Comparison of ENCODE assay signal across 8 cellular contexts in the genomic region with DNA sequence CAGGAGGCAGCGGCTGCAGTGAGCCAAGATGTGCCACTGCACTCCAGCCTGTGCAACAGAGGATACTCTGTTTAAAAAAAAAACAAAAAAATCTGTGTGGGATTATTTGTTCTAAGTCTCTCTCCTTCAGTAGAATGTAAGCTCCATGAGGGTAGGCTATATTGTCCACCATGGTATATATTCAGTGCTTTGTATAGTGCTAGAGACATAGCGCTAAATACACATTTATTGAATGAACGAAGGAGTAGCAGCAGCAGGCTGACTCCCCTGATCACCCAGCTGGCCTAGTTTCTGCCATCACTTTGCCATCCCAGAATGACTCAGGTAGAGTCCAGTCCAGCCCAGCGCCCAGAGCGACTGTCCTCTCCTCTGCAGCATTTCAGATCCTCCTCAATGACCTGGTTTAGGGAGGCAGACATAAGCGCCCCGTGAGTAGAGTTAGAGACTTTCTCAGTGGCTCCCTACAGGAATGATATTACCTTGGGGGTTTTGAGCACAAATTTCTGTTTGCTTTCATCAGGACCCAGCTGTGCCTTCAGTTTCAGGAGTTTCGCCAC. TPM values are rescaled to one million over a fixed set of nuclear protein-coding genes. Genes with fewer than 3 reads are reported as not detected.
DNase-seq lines count a peak whose midpoint lies in the region; ATAC-seq and TF ChIP-seq lines count a peak whose summit lies in the region.

No MANE protein-coding gene starts in this region.

- H3K27me3 Mint-ChIP-seq in activated CD4-positive, alpha-beta T cell treated with anti-CD3 and anti-CD28 coated beads, Interleukin-2, amount 10 ng/mL, durations not matched to agents 7 days and 5 days: no peaks in the 10 kb centered on the region

- TF ChIP-seq CTCF in SU-DHL-6 (IDR thresholded peaks at IDR 0.05; ENCODE audit: insufficient read depth, low read length, poor library complexity, severe bottlenecking): no peak
- TF ChIP-seq CTCF in smooth muscle cell (IDR thresholded peaks at IDR 0.05; ENCODE audit: borderline replicate concordance, insufficient read depth, poor library complexity, severe bottlenecking): no peak

- H3K9me3 ChIP-seq in SU-DHL-6 (ENCODE audit: insufficient read depth, low read length) (no peaks in the 10 kb centered on the region), right cardiac atrium (ENCODE audit: control insufficient read depth, low read length) (no peaks in the 10 kb centered on the region), smooth muscle cell (replicated peaks; ENCODE audit: low read depth) (no peaks in the 10 kb centered on the region)

- WGBS in right cardiac atrium: 54% methylated on average over 8 of the region's 8 CpGs
- 73% methylated on average over 8 of the region's 8 CpGs for WGBS in smooth muscle cell (ENCODE audit: low lambda C conversion rate)

- H3K9me3 Mint-ChIP-seq in activated CD4-positive, alpha-beta T cell treated with anti-CD3 and anti-CD28 coated beads, Interleukin-2, amount 10 ng/mL, durations not matched to agents 7 days and 5 days: no peaks in the 10 kb centered on the region

- H4K20me1 ChIP-seq in SU-DHL-6 (ENCODE audit: low read depth, low read length): no peaks in the 10 kb centered on the region
- no peaks in the 10 kb centered on the region for H4K20me1 ChIP-seq in smooth muscle cell (ENCODE audit: low read depth)

- ATAC-seq in right cardiac atrium (no peak), HG03139 (IDR thresholded peaks at IDR 0.05; ENCODE audit: unreplicated experiment) (no peak)

- peaks cover 44% of the 10 kb centered on the region for H3K4me1 Mint-ChIP-seq in activated CD4-positive, alpha-beta T cell treated with anti-CD3 and anti-CD28 coated beads, Interleukin-2, amount 10 ng/mL, durations not matched to agents 7 days and 5 days

- H3K36me3 ChIP-seq in SU-DHL-6 (ENCODE audit: low read length): no peaks in the 10 kb centered on the region; the same call in 1 of the 2 replicates
- H3K36me3 ChIP-seq in smooth muscle cell (ENCODE audit: low read depth): no peaks in the 10 kb centered on the region

- H3K9me2 ChIP-seq in SU-DHL-6 (replicated peaks; ENCODE audit: insufficient read depth, low read length): no peaks in the 10 kb centered on the region

- H3K4me1 ChIP-seq in right cardiac atrium (ENCODE audit: control insufficient read depth, insufficient read depth, low read length) (no peaks in the 10 kb centered on the region), smooth muscle cell (ENCODE audit: low read depth) (peaks cover 12% of the 10 kb centered on the region)

- H3K4me2 ChIP-seq in SU-DHL-6 (ENCODE audit: low read depth, low read length, poor library complexity, severe bottlenecking): peak overlapping the region; percentile 84
- peak overlapping the region; percentile 88 for H3K4me2 ChIP-seq in smooth muscle cell

- H2AFZ ChIP-seq in SU-DHL-6 (ENCODE audit: low read depth, low read length, severe bottlenecking): peak overlapping the region; percentile 90
- H2AFZ ChIP-seq in smooth muscle cell (ENCODE audit: low read depth): peak overlapping the region; percentile 73

- DNase-seq in activated CD4-positive, alpha-beta T cell treated with anti-CD3 and anti-CD28 coated beads, Interleukin-2, amount 10 ng/mL, durations not matched to agents 7 days and 5 days: no peak
- DNase-seq in activated CD4-positive, alpha-beta T cell treated with anti-CD3 and anti-CD28 coated beads, Interleukin-2, amount 50 U/mL, for 1 hour: no peak
- DNase-seq in right cardiac atrium (no peak), smooth muscle cell (lab: John Stamatoyannopoulos, UW; ENCODE audit: unreplicated experiment) (no peak)
- no peak for DNase-seq in NK-92 treated with Interleukin-12 subunit alpha and Interleukin-12 subunit beta, amount 100 ng/mL, for 24 hours (lab: John Stamatoyannopoulos, UW)
- DNase-seq in stimulated activated CD4-positive, alpha-beta T cell treated with anti-CD3 and anti-CD28 coated beads, Interleukin-2, amount 100 ng/mL, for 48 hours: no peak

- no peaks in the 10 kb centered on the region for H3F3A ChIP-seq in SU-DHL-6 (ENCODE audit: insufficient read depth)
- H3F3A ChIP-seq in smooth muscle cell (ENCODE audit: low read depth): no peaks in the 10 kb centered on the region

- H3K9ac ChIP-seq in SU-DHL-6 (ENCODE audit: low read length) (peak overlapping the region; percentile 91), smooth muscle cell (ENCODE audit: low read depth) (peak overlapping the region; percentile 73)

- H3K27ac Mint-ChIP-seq in activated CD4-positive, alpha-beta T cell treated with anti-CD3 and anti-CD28 coated beads, Interleukin-2, amount 10 ng/mL, durations not matched to agents 7 days and 5 days: peak overlapping the region; percentile 97

- POLR2A ChIA-PET in activated CD4-positive, alpha-beta T cell treated with anti-CD3 and anti-CD28 coated beads, Interleukin-2, amount 10 ng/mL, durations not matched to agents 7 days and 5 days (lab: Charles Lee): interaction anchor here (1.0 to 1.1 kb wide), 3 partner anchors 9 to 43 kb away, joined by 3 read pairs; a partner anchor contains a TSS

- CTCF ChIA-PET in activated CD4-positive, alpha-beta T cell treated with anti-CD3 and anti-CD28 coated beads, Interleukin-2, amount 10 ng/mL, durations not matched to agents 7 days and 5 days (lab: Charles Lee): interaction anchor here (0.7 to 3.3 kb wide), 11 partner anchors 10 to 161 kb away, joined by 3 to 14 read pairs (median 3); a partner anchor contains a TSS

- H3K36me3 Mint-ChIP-seq in activated CD4-positive, alpha-beta T cell treated with anti-CD3 and anti-CD28 coated beads, Interleukin-2, amount 10 ng/mL, durations not matched to agents 7 days and 5 days (ENCODE audit: low read depth): peaks cover 50% of the 10 kb centered on the region

- no peak overlapping the region for H3K27ac ChIP-seq in SU-DHL-6 (ENCODE audit: low read depth, low read length)
- H3K27ac ChIP-seq in right cardiac atrium (ENCODE audit: low read length): peak overlapping the region; percentile 91
- H3K27ac ChIP-seq in smooth muscle cell (ENCODE audit: low read depth): peak overlapping the region; percentile 69

- H3K4me3 ChIP-seq in SU-DHL-6 (ENCODE audit: insufficient read depth, low read length, poor library complexity, severe bottlenecking) (peak overlapping the region; percentile 92), right cardiac atrium (ENCODE audit: low read length) (peak overlapping the region; percentile 96), smooth muscle cell (peak overlapping the region; percentile 80)

- intact Hi-C loops in right cardiac atrium (cut with DNase I): no loop called here

- H3K79me2 ChIP-seq in SU-DHL-6 (ENCODE audit: insufficient read depth, low read length) (peaks cover 54% of the 10 kb centered on the region), smooth muscle cell (ENCODE audit: low read depth) (peaks cover 75% of the 10 kb centered on the region)

- H3K4me3 Mint-ChIP-seq in activated CD4-positive, alpha-beta T cell treated with anti-CD3 and anti-CD28 coated beads, Interleukin-2, amount 10 ng/mL, durations not matched to agents 7 days and 5 days: peak overlapping the region; percentile 99

- H3K27me3 ChIP-seq in SU-DHL-6 (ENCODE audit: low read length) (no peaks in the 10 kb centered on the region), right cardiac atrium (ENCODE audit: control insufficient read depth, insufficient read depth) (no peaks in the 10 kb centered on the region), smooth muscle cell (ENCODE audit: low read depth) (no peaks in the 10 kb centered on the region)

RNA-seq across cellular contexts. Expression of a gene that starts 0.7 kb away (rescaled TPM):
- 10 to 100 TPM; 71.5 to 76.5 TPM for total RNA-seq in activated CD4-positive, alpha-beta T cell treated with anti-CD3 and anti-CD28 coated beads, Interleukin-2, amount 10 ng/mL, durations not matched to agents 7 days and 5 days
- total RNA-seq in right cardiac atrium (10 to 100 TPM; 42.9 to 49.6 (median 45.7) TPM), smooth muscle cell (29.4 and 54.5 TPM in 2 replicates)
- polyA plus RNA-seq in right cardiac atrium (44.5 TPM), smooth muscle cell (72.1 and 83.8 TPM in 2 replicates)

RNA-seq across cellular contexts. Expression of a gene that starts 0.8 kb away (rescaled TPM):
- 10 to 100 TPM; 32.7 to 34.2 TPM for total RNA-seq in activated CD4-positive, alpha-beta T cell treated with anti-CD3 and anti-CD28 coated beads, Interleukin-2, amount 10 ng/mL, durations not matched to agents 7 days and 5 days
- total RNA-seq in right cardiac atrium: 10 to 100 TPM; 16.5 to 24.7 (median 21.6) TPM
- 17.0 TPM for polyA plus RNA-seq in right cardiac atrium
- total RNA-seq in smooth muscle cell: 15.3 and 19.3 TPM in 2 replicates
- polyA plus RNA-seq in smooth muscle cell: 24.3 and 25.7 TPM in 2 replicates

RNA-seq across cellular contexts. Expression of a gene that starts 9.8 kb away (rescaled TPM):
- total RNA-seq in activated CD4-positive, alpha-beta T cell treated with anti-CD3 and anti-CD28 coated beads, Interleukin-2, amount 10 ng/mL, durations not matched to agents 7 days and 5 days: 10 to 100 TPM; 52.4 to 61.3 TPM
- 10 to 100 TPM; 31.3 to 36.3 (median 33.7) TPM for total RNA-seq in right cardiac atrium
- 52.2 TPM for polyA plus RNA-seq in right cardiac atrium
- total RNA-seq in smooth muscle cell: 32.9 and 39.7 TPM in 2 replicates
- polyA plus RNA-seq in smooth muscle cell: 34.6 and 37.2 TPM in 2 replicates

RNA-seq across cellular contexts. Expression of a gene that starts 17.1 kb away (rescaled TPM):
- 1 to 10 TPM; 2.0 to 2.2 TPM for total RNA-seq in activated CD4-positive, alpha-beta T cell treated with anti-CD3 and anti-CD28 coated beads, Interleukin-2, amount 10 ng/mL, durations not matched to agents 7 days and 5 days
- under 1 TPM in 3 of 4 donors, not detected in 1; 0.23 to 0.58 (median 0.41) TPM for total RNA-seq in right cardiac atrium
- 0.54 TPM for polyA plus RNA-seq in right cardiac atrium
- total RNA-seq in smooth muscle cell: 0.27 and 2.2 TPM in 2 replicates
- polyA plus RNA-seq in smooth muscle cell: 0.31 and 0.64 TPM in 2 replicates

RNA-seq across cellular contexts. Expression of a gene that starts 25.8 kb away (rescaled TPM):
- total RNA-seq in activated CD4-positive, alpha-beta T cell treated with anti-CD3 and anti-CD28 coated beads, Interleukin-2, amount 10 ng/mL, durations not matched to agents 7 days and 5 days: 10 to 100 TPM; 33.7 to 37.1 TPM
- total RNA-seq in right cardiac atrium (10 to 100 TPM; 10.0 to 13.8 (median 12.5) TPM), smooth muscle cell (11.2 and 14.2 TPM in 2 replicates)
- polyA plus RNA-seq in right cardiac atrium (11.2 TPM), smooth muscle cell (20.6 and 23.6 TPM in 2 replicates)
